Comparison of ENCODE assay signal across 8 cellular contexts in genomic region chr16:2753523-2754020, GRCh38. TPM values are rescaled to one million over a fixed set of nuclear protein-coding genes. Genes with fewer than 3 reads are reported as not detected.
A peak's percentile ranks its signal among the peaks of the same experiment; 100 is the strongest.
DNase-seq lines count a peak whose midpoint lies in the region; ATAC-seq and TF ChIP-seq lines count a peak whose summit lies in the region.

No MANE protein-coding gene starts in this region.

- peak overlapping the region; percentile 99 for H3K4me3 ChIP-seq in NB4 (ENCODE audit: low read depth, low read length)
- H3K4me3 ChIP-seq in dorsolateral prefrontal cortex = peak overlapping the region; percentile 65 to 99 (median 94)

- TF ChIP-seq POLR2A in NB4 (IDR thresholded peaks at IDR 0.05; ENCODE audit: extremely low read depth, insufficient read length) = no peak

- peak; percentile 24 for DNase-seq in CD1c-positive myeloid dendritic cell (ENCODE audit: extremely low spot score)
- DNase-seq in NB4 (ENCODE audit: low read depth) = no peak
- no peak for DNase-seq in dorsolateral prefrontal cortex
- DNase-seq in myocyte (ENCODE audit: low read depth) = peak; percentile 22
- no peak for DNase-seq in NCI-H446 treated with DMSO at 0.1 percent for 48 hours (lab: John Stamatoyannopoulos, UW)
- DNase-seq in NOMO-1 treated with DMSO at 0.1 percent for 48 hours (lab: John Stamatoyannopoulos, UW; ENCODE audit: unreplicated experiment) = no peak
- no peak for DNase-seq in NCI-H1930 (lab: John Stamatoyannopoulos, UW)

- ATAC-seq in GM21529 (IDR thresholded peaks at IDR 0.05; ENCODE audit: unreplicated experiment) = no peak

- peak overlapping the region; percentile 97 to 100 (median 100) for H3K27ac ChIP-seq in dorsolateral prefrontal cortex

- intact Hi-C loops in dorsolateral prefrontal cortex (cut with DNase I) = loop anchor here in 1 of 2 donors (2.0 kb wide), 1 partner anchor 17 kb away; no protein-coding TSS in a partner anchor

- no peaks in the 10 kb centered on the region for H3K27me3 ChIP-seq in dorsolateral prefrontal cortex

- TF ChIP-seq CTCF in NB4 (IDR thresholded peaks at IDR 0.05; ENCODE audit: low read depth, low read length) (no peak), dorsolateral prefrontal cortex (IDR thresholded peaks at IDR 0.05 in 54 of 56, conservative IDR thresholded peaks at IDR 0.05 in 2 of 56; ENCODE audit: low read depth in 1 of 56, partially characterized antibody in 56 of 56) (no peak)

RNA-seq across cellular contexts. Expression of gene SRRM2, which starts 1.1 kb away (rescaled TPM):
- total RNA-seq in dorsolateral prefrontal cortex (100 to 1,000 TPM; 369 to 792 (median 531) TPM), myocyte (93.5 and 93.8 TPM in 2 replicates)
- polyA plus RNA-seq in myocyte (2012) = 291 TPM

RNA-seq across cellular contexts. Expression of gene ELOB, which starts 23.5 kb away (rescaled TPM):
- total RNA-seq in dorsolateral prefrontal cortex (100 to 1,000 TPM; 150 to 306 (median 223) TPM), myocyte (235 and 770 TPM in 2 replicates)
- 478 TPM for polyA plus RNA-seq in myocyte (2012)

RNA-seq across cellular contexts. Expression of gene PRSS27, which starts 33.5 kb away (rescaled TPM):
- total RNA-seq in dorsolateral prefrontal cortex (1 to 10 TPM in 117 of 120 experiments, under 1 TPM in 3; 0.87 to 9.0 (median 2.6) TPM), myocyte (0.26 and 0.62 TPM in 2 replicates)
- polyA plus RNA-seq in myocyte (2012) = 1.3 TPM

RNA-seq across cellular contexts. Expression of gene PRSS33, which starts 33.8 kb away (rescaled TPM):
- total RNA-seq in dorsolateral prefrontal cortex (under 1 TPM in 2 of 120 experiments, not detected in 118; 0.29 to 0.37 TPM), myocyte (not detected in 2 replicates)
- not detected for polyA plus RNA-seq in myocyte (2012)

RNA-seq across cellular contexts. Expression of gene PRSS41, which starts 44.7 kb away (rescaled TPM):
- total RNA-seq in dorsolateral prefrontal cortex (not detected), myocyte (not detected in 2 replicates)
- not detected for polyA plus RNA-seq in myocyte (2012)

Comparison
In these comparisons a context has a peak if more than half of its experiments do, and no peak if none do; other contexts are left out.
1. DNase-seq: peak in CD1c-positive myeloid dendritic cell (single experiment) and myocyte (single experiment); none in NB4 (single experiment), dorsolateral prefrontal cortex (0 of 10), NCI-H446 treated with DMSO at 0.1 percent for 48 hours (single experiment), NOMO-1 treated with DMSO at 0.1 percent for 48 hours (single experiment) and NCI-H1930 (0 of 2).